In the genomic region with DNA sequence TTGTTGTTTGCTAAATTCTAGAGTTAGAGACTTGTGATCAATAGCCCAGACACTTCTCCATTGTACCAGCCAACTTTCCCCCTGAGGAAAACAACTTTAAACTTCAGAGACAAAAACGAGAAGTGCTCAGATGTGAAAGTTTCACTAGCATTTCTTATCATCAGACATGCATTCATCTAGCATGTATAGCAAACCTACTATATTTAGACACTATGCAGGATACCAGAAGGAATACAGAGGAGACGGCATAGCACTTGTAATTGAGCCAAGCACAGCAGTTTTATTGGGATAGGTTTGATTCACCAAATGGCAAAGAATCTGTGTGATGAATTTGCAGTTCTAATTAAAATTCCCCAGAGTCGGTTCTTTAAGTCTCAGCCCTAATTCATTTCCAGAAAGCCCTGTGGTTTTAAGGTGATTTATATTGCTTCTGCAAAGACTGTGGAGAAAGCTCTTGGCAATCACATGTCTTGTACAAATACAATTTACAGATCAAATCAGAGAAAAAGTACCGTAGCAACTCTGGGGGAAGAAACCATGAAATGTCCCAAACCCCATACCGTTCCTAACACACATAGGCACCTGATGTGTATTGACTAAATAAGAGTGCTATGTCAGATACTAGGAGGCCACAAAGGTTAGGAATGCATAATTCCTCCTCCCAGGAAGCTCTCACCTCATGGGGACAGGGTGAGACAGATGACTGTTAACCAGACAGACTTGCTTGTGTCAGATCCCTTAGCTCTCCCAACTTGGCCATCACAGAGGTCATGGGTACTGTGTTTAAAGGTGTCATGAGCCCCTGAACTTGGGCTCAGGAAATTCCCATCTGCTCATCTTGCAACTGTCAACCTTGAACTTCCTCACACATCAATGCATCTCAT, we compare ENCODE assay signal across 11 cellular contexts.
DNase-seq lines count a peak whose midpoint lies in the region; ATAC-seq and TF ChIP-seq lines count a peak whose summit lies in the region.
"Had no signal": no experiment of that assay in that cellular context is flagged by ENCODE, and none has a peak within 500 bp of the region (broad histone marks: within the 10 kb centered on the region; RNA-seq: fewer than 3 reads in every experiment).

No MANE protein-coding gene starts in this region.

- intact Hi-C loops in OCI-LY7 (cut with micrococcal nuclease; ENCODE audit: unreplicated experiment): no loop called here

- H3K27ac ChIP-seq in OCI-LY7 (ENCODE audit: low read depth, low read length, poor library complexity, severe bottlenecking): no peak overlapping the region
- no peak overlapping the region for H3K27ac ChIP-seq in brain microvascular endothelial cell
- H3K27ac ChIP-seq in suprapubic skin: no peak overlapping the region

- H3K36me3 ChIP-seq in OCI-LY7 (ENCODE audit: insufficient read depth, low read length) (no peaks in the 10 kb centered on the region), brain microvascular endothelial cell (replicated peaks) (no peaks in the 10 kb centered on the region), suprapubic skin (no peaks in the 10 kb centered on the region)

- H4K20me1 ChIP-seq in OCI-LY7 (ENCODE audit: insufficient read depth, low read length): no peaks in the 10 kb centered on the region

- BruUV-seq in OCI-LY7 (replicated peaks; lab: Mats Ljungman, UMichigan): no TSS peak

- H3K4me1 ChIP-seq in OCI-LY7 (ENCODE audit: insufficient read depth, low read length, poor library complexity, severe bottlenecking): peaks cover 60% of the 10 kb centered on the region
- H3K4me1 ChIP-seq in suprapubic skin: no peaks in the 10 kb centered on the region

- no peaks in the 10 kb centered on the region for H3K79me2 ChIP-seq in OCI-LY7 (ENCODE audit: insufficient read depth, low read depth, low read length)

- 38% methylated on average over 5 of the region's 5 CpGs for WGBS in suprapubic skin

- ATAC-seq in HG02884 (IDR thresholded peaks at IDR 0.05; ENCODE audit: unreplicated experiment): peak; percentile 73

- peak overlapping the region; percentile 54 for H3K4me2 ChIP-seq in OCI-LY7 (ENCODE audit: low read length)

- in situ Hi-C loops in brain microvascular endothelial cell (cut with HindIII; ENCODE audit: low pct_ligation_motif_present, low sequenced_read_pairs): no loop called here
- in situ Hi-C loops in G401 (cut with HindIII; ENCODE audit: low sequenced_read_pairs): no loop called here

- TF ChIP-seq CTCF in OCI-LY7 (conservative IDR thresholded peaks at IDR 0.05; ENCODE audit: low read length) (no peak), brain microvascular endothelial cell (IDR thresholded peaks at IDR 0.05; ENCODE audit: low read depth, low read length, missing control alignments) (no peak), suprapubic skin (IDR thresholded peaks at IDR 0.05) (no peak)

- H3K4me3 ChIP-seq in OCI-LY7 (ENCODE audit: low read depth, low read length, poor library complexity, severe bottlenecking) (no peak overlapping the region), brain microvascular endothelial cell (ENCODE audit: low read depth, low read length) (no peak overlapping the region), suprapubic skin (no peak overlapping the region)

- peak overlapping the region; percentile 80 for H2AFZ ChIP-seq in OCI-LY7 (ENCODE audit: low read length)

- peak; percentile 16 for DNase-seq in stimulated activated CD4-positive, alpha-beta T cell treated with anti-CD3 and anti-CD28 coated beads, Interleukin-15, amount 100 ng/mL, for 24 hours
- DNase-seq in stimulated activated CD4-positive, alpha-beta T cell treated with anti-CD3 and anti-CD28 coated beads, Interleukin-4, amount 100 ng/mL, for 1 hour: no peak
- DNase-seq in OCI-LY7 (ENCODE audit: low spot score) (peak; percentile 27), NCI-H1417 (lab: John Stamatoyannopoulos, UW) (no peak), brain microvascular endothelial cell (no peak), suprapubic skin (ENCODE audit: low spot score in 2 of 2) (no peak), G401 (ENCODE audit: low spot score) (no peak)
- DNase-seq: activated naive CD8-positive, alpha-beta T cell treated with anti-CD3 and anti-CD28 coated beads, Interleukin-2, amount 10 ng/mL, durations not matched to agents 7 days and 5 days; immature natural killer cell; NCI-H226 had no signal

- POLR2A ChIA-PET in OCI-LY7 (lab: Charles Lee): interaction anchor here (0.5 to 1.7 kb wide), 7 partner anchors 9 to 1755 kb away, joined by 3 to 6 read pairs (median 3); no protein-coding TSS in a partner anchor

- no peak for TF ChIP-seq EP300 in suprapubic skin (IDR thresholded peaks at IDR 0.05)

- TF ChIP-seq POLR2A in suprapubic skin (IDR thresholded peaks at IDR 0.05): no peak

- H3K27me3 ChIP-seq in brain microvascular endothelial cell (replicated peaks) (no peaks in the 10 kb centered on the region), suprapubic skin (no peaks in the 10 kb centered on the region)

- CTCF ChIA-PET in OCI-LY7 (lab: Charles Lee; ENCODE audit: unreplicated experiment): interaction anchor here (1.0 kb wide), 1 partner anchor 8 kb away, joined by 3 read pairs; no protein-coding TSS in a partner anchor

- H3K9me2 ChIP-seq in OCI-LY7 (ENCODE audit: insufficient read depth, low read length): no peaks in the 10 kb centered on the region

- no peaks in the 10 kb centered on the region for H3K9me3 ChIP-seq in OCI-LY7 (ENCODE audit: low read length)
- H3K9me3 ChIP-seq in suprapubic skin: no peaks in the 10 kb centered on the region

Comparison
In these comparisons a context has a peak if more than half of its experiments do, and no peak if none do; other contexts are left out.
1. DNase-seq: peak in stimulated activated CD4-positive, alpha-beta T cell treated with anti-CD3 and anti-CD28 coated beads, Interleukin-15, amount 100 ng/mL, for 24 hours (single experiment) and OCI-LY7 (single experiment); none in stimulated activated CD4-positive, alpha-beta T cell treated with anti-CD3 and anti-CD28 coated beads, Interleukin-4, amount 100 ng/mL, for 1 hour (single experiment), NCI-H1417 (0 of 3), brain microvascular endothelial cell (single experiment), suprapubic skin (0 of 2) and G401 (single experiment).